Comparison of ENCODE assay signal across 17 cellular contexts in the genomic region with DNA sequence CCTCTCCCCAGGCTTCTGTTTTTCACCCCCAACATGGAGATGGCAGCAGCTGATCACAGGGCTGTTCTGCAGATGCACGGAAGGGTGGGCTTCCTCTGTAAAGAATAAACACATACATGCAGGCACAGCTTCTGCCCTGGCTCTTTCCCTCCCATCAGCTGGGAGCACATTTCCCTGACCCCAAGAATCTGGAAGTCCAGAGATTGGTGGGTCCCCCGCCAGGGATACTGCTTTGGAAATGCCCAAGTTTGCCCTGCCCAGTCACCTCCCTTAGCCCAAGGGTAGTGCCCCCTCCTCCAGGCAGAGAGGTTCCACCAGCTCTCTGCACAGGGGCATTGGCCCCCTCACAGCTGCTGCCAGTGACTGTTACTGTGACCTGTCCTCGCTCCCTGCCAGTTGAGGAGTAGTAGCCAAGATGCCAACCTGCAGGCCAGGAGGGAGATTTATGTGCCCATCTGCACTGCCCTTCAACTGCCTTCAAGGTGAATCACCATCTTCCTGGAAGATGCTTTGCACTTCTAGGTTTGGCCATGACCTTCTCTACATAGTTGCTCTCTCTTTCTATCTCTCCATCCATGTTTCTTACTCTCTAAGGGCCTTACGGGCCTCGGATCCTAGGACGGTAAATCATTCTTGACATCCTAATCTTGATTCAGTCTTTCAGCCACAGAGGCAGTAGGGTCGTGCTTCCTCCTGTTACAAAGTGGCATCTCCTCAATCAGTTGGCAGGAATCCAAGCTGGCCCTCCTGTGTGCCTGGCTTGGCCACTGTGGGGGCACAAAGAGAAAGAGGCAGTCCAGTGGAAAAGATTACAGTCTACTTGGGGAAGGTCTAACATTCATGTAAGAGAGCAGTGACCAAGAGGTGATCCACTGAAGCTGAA.
A peak's percentile ranks its signal among the peaks of the same experiment; 100 is the strongest.
DNase-seq lines count a peak whose midpoint lies in the region; ATAC-seq and TF ChIP-seq lines count a peak whose summit lies in the region.
"Had no signal": no experiment of that assay in that cellular context is flagged by ENCODE, and none has a peak within 500 bp of the region (broad histone marks: within the 10 kb centered on the region; RNA-seq: fewer than 3 reads in every experiment).

No MANE protein-coding gene starts in this region.

- peak in 3 of 4 donors; percentile 45 to 78 (median 71) for ATAC-seq in psoas muscle
- ATAC-seq in GM18520 (IDR thresholded peaks at IDR 0.05; ENCODE audit: unreplicated experiment): no peak
- ATAC-seq in HG03520 (IDR thresholded peaks at IDR 0.05; ENCODE audit: unreplicated experiment): no peak
- ATAC-seq: activated CD8-positive, alpha-beta T cell treated with anti-CD3 and anti-CD28 coated beads, Interleukin-2, amount 10 ng/mL, durations not matched to agents 7 days and 5 days; activated naive CD4-positive, alpha-beta T cell treated with anti-CD3 and anti-CD28 coated beads, Interleukin-2, amount 50 U/mL, for 72 hours; gastrocnemius medialis; T-helper 17 cell had no signal

- TF ChIP-seq CTCF in psoas muscle (IDR thresholded peaks at IDR 0.05): no peak

- intact Hi-C loops in psoas muscle (cut with DNase I): loop anchor here in 1 of 2 donors (5.0 kb wide), 2 partner anchors 58 to 118 kb away; no protein-coding TSS in a partner anchor

- no peaks in the 10 kb centered on the region for H3K27me3 ChIP-seq in psoas muscle (ENCODE audit: insufficient read depth in 3 of 3, low read length in 2 of 3)
- H3K27me3 ChIP-seq: gastrocnemius medialis had no signal

- peaks cover 0 to 3% of the 10 kb centered on the region in 2 donors for H3K36me3 ChIP-seq in psoas muscle (ENCODE audit: insufficient read depth in 1 of 2, low read depth in 1 of 2)
- H3K36me3 ChIP-seq: gastrocnemius medialis had no signal

- no peak overlapping the region for H3K27ac ChIP-seq in psoas muscle
- H3K27ac ChIP-seq: epithelial cell of prostate, gastrocnemius medialis had no signal

- WGBS in psoas muscle, 3 donors: 48 to 51% (median 50%) methylated on average over 7 of the region's 7 CpGs

- H3K4me3 ChIP-seq in psoas muscle: no peak overlapping the region
- H3K4me3 ChIP-seq: gastrocnemius medialis, PC-9 had no signal

- no peaks in the 10 kb centered on the region for H3K9me3 ChIP-seq in psoas muscle
- H3K9me3 ChIP-seq: gastrocnemius medialis had no signal

- H3K4me1 ChIP-seq in psoas muscle: peaks cover 25% of the 10 kb centered on the region

- DNase-seq in NCI-H82 (lab: John Stamatoyannopoulos, UW) (peak; percentile 43), NCI-H82 treated with DMSO at 0.1 percent for 48 hours (lab: John Stamatoyannopoulos, UW; ENCODE audit: unreplicated experiment) (no peak), NCI-H2227 treated with DMSO at 0.1 percent for 48 hours (lab: John Stamatoyannopoulos, UW) (peak; percentile 85), kidney glomerular epithelial cell (lab: John Stamatoyannopoulos, UW) (peak; percentile 17), psoas muscle (no peak), NCI-H1105 treated with DMSO at 0.1 percent for 48 hours (lab: John Stamatoyannopoulos, UW) (no peak)
- DNase-seq: activated CD8-positive, alpha-beta T cell treated with anti-CD3 and anti-CD28 coated beads, Interleukin-2, amount 10 ng/mL, durations not matched to agents 7 days and 5 days; activated T-cell treated with anti-CD3 and anti-CD28 coated beads, Interleukin-2, amount 50 U/mL, for 48 hours; DMS79 treated with DMSO at 0.1 percent for 48 hours; gastrocnemius medialis; NCI-H526 treated with DMSO at 0.1 percent for 48 hours; PC-9; T-helper 17 cell had no signal

Comparison
In these comparisons a context has a peak if more than half of its experiments do, and no peak if none do; other contexts are left out.
1. DNase-seq: peak in NCI-H82 (single experiment), NCI-H2227 treated with DMSO at 0.1 percent for 48 hours (single experiment) and kidney glomerular epithelial cell (single experiment); none in NCI-H82 treated with DMSO at 0.1 percent for 48 hours (single experiment), psoas muscle (0 of 2) and NCI-H1105 treated with DMSO at 0.1 percent for 48 hours (single experiment).
2. ATAC-seq: peak in psoas muscle (3 of 4); none in GM18520 (single experiment) and HG03520 (single experiment).